Comparison of ENCODE assay signal across 31 cellular contexts in the genomic region with DNA sequence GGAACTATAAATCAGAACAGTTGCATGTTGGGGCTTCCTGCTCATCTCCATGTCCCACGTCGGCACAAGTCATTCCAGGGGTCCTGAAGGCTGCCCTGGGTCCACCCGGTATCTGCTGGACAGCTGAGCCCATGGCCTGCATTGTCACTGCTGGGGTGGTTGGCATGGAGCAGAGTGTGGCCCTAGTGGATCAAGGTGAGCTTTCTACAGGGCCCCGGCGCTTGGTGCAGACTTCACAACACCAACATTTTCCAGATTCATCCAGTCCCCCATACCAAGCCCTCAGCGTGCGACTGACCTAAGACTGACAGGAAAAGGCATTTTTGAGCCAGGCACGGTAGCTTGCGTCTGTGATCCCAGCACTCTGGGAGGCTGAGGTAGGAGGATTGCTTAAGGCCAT.
A peak's percentile ranks its signal among the peaks of the same experiment; 100 is the strongest.
DNase-seq lines count a peak whose midpoint lies in the region; ATAC-seq and TF ChIP-seq lines count a peak whose summit lies in the region.
"Had no signal": no experiment of that assay in that cellular context is flagged by ENCODE, and none has a peak within 500 bp of the region (broad histone marks: within the 10 kb centered on the region; RNA-seq: fewer than 3 reads in every experiment).

No MANE protein-coding gene starts in this region.

- TF ChIP-seq POLR2A in heart left ventricle (IDR thresholded peaks at IDR 0.05): no peak
- TF ChIP-seq POLR2A in vagina (IDR thresholded peaks at IDR 0.05): no peak

- 83 to 91% (median 84%) methylated on average over 8 to 9 of the region's 9 CpGs for WGBS in heart left ventricle, 4 donors

- H3K27me3 ChIP-seq in heart left ventricle: no peaks in the 10 kb centered on the region
- H3K27me3 ChIP-seq in left lung: no peaks in the 10 kb centered on the region
- no peaks in the 10 kb centered on the region for H3K27me3 ChIP-seq in vagina
- no peaks in the 10 kb centered on the region for H3K27me3 ChIP-seq in A673 (replicated peaks; ENCODE audit: insufficient read depth, low read depth, low read length, poor library complexity)
- H3K27me3 ChIP-seq: cardiac muscle cell had no signal

- intact Hi-C loops in heart left ventricle (cut with DNase I) (no loop called here), Right ventricle myocardium superior (cut with DNase I) (no loop called here), left lung (cut with DNase I) (no loop called here), vagina (cut with DNase I) (loop anchor here (10.0 kb wide), 1 partner anchor 60 kb away; no protein-coding TSS in a partner anchor), A673 (cut with micrococcal nuclease; ENCODE audit: unreplicated experiment) (no loop called here)

- no peak overlapping the region for H3K4me3 Mint-ChIP-seq in stimulated activated effector memory CD8-positive, alpha-beta T cell treated with anti-CD3 and anti-CD28 coated beads, Interleukin-12 subunit alpha, Interleukin-12 subunit beta, amount 100 ng/mL, for 72 hours
- H3K4me3 Mint-ChIP-seq: activated CD4-positive, alpha-beta T cell treated with anti-CD3 and anti-CD28 coated beads for 36 hours; activated CD8-positive, alpha-beta T cell treated with anti-CD3 and anti-CD28 coated beads, Interleukin-2, amount 10 ng/mL, durations not matched to agents 7 days and 5 days; activated naive CD4-positive, alpha-beta T cell treated with anti-CD3 and anti-CD28 coated beads, Interleukin-2, amount 50 U/mL, for 24 hours; CD4-positive, CD25-positive, alpha-beta regulatory T cell; GM23338; natural killer cell; T-helper 2 cell treated with Interferon-gamma antibody and Interleukin-4, amounts not matched to agents 5 μg/mL and 100 μg/mL, for 36 hours had no signal

- no peak overlapping the region for H3K4me3 ChIP-seq in heart left ventricle
- H3K4me3 ChIP-seq in left lung: no peak overlapping the region
- H3K4me3 ChIP-seq in vagina: no peak overlapping the region
- H3K4me3 ChIP-seq in A673 (ENCODE audit: low read depth, low read length, poor library complexity, severe bottlenecking): no peak overlapping the region
- H3K4me3 ChIP-seq: cardiac muscle cell, GM23338, skin epidermis had no signal

- CTCF ChIA-PET in A673 (lab: Charles Lee): no interaction called here

- no peaks in the 10 kb centered on the region for H3K36me3 Mint-ChIP-seq in stimulated activated effector memory CD8-positive, alpha-beta T cell treated with anti-CD3 and anti-CD28 coated beads, Interleukin-12 subunit alpha, Interleukin-12 subunit beta, amount 100 ng/mL, for 72 hours
- H3K36me3 Mint-ChIP-seq: activated naive CD4-positive, alpha-beta T cell treated with anti-CD3 and anti-CD28 coated beads, Interleukin-2, amount 50 U/mL, for 24 hours; CD4-positive, CD25-positive, alpha-beta regulatory T cell; IgD-negative memory B cell; natural killer cell had no signal

- ATAC-seq in heart left ventricle (no peak), Right ventricle myocardium superior (ENCODE audit: poor library complexity) (no peak), left lung (peak; percentile 8)
- ATAC-seq in stimulated activated effector memory CD8-positive, alpha-beta T cell treated with anti-CD3 and anti-CD28 coated beads, Interleukin-12 subunit alpha, Interleukin-12 subunit beta, amount 100 ng/mL, for 72 hours: no peak
- ATAC-seq: activated CD4-positive, alpha-beta T cell treated with anti-CD3 and anti-CD28 coated beads for 36 hours; activated CD8-positive, alpha-beta T cell treated with anti-CD3 and anti-CD28 coated beads, Interleukin-2, amount 10 ng/mL, durations not matched to agents 7 days and 5 days; GM23338; natural killer cell had no signal

- peaks cover 2% of the 10 kb centered on the region for H3K9me3 Mint-ChIP-seq in stimulated activated effector memory CD8-positive, alpha-beta T cell treated with anti-CD3 and anti-CD28 coated beads, Interleukin-12 subunit alpha, Interleukin-12 subunit beta, amount 100 ng/mL, for 72 hours
- H3K9me3 Mint-ChIP-seq: activated naive CD4-positive, alpha-beta T cell treated with anti-CD3 and anti-CD28 coated beads, Interleukin-2, amount 50 U/mL, for 24 hours; activated T-helper 2 cell treated with anti-CD3 and anti-CD28 coated beads, Interferon-gamma antibody, Interleukin-2, Interleukin-4, amounts not matched to agents 10 μg/mL and 5 μg/mL and 100 μg/mL, durations not matched to agents 14 hours and 24 hours and 36 hours; CD4-positive, CD25-positive, alpha-beta regulatory T cell; IgD-negative memory B cell; natural killer cell; T-helper 2 cell treated with Interferon-gamma antibody and Interleukin-4, amounts not matched to agents 5 μg/mL and 100 μg/mL, for 36 hours had no signal

- H3K27ac Mint-ChIP-seq in stimulated activated effector memory CD8-positive, alpha-beta T cell treated with anti-CD3 and anti-CD28 coated beads, Interleukin-12 subunit alpha, Interleukin-12 subunit beta, amount 100 ng/mL, for 72 hours: peak overlapping the region; percentile 11
- H3K27ac Mint-ChIP-seq: activated CD4-positive, alpha-beta T cell treated with anti-CD3 and anti-CD28 coated beads for 36 hours; activated CD8-positive, alpha-beta T cell treated with anti-CD3 and anti-CD28 coated beads, Interleukin-2, amount 10 ng/mL, durations not matched to agents 7 days and 5 days; activated naive CD4-positive, alpha-beta T cell treated with anti-CD3 and anti-CD28 coated beads, Interleukin-2, amount 50 U/mL, for 24 hours; activated T-helper 2 cell treated with anti-CD3 and anti-CD28 coated beads, Interferon-gamma antibody, Interleukin-2, Interleukin-4, amounts not matched to agents 10 μg/mL and 5 μg/mL and 100 μg/mL, durations not matched to agents 14 hours and 24 hours and 36 hours; GM23338; IgD-negative memory B cell; natural killer cell; T-helper 2 cell treated with Interferon-gamma antibody and Interleukin-4, amounts not matched to agents 5 μg/mL and 100 μg/mL, for 36 hours had no signal

- DNase-seq in heart left ventricle (no peak), Right ventricle myocardium superior (no peak), left lung (no peak), vagina (ENCODE audit: extremely low spot score in 2 of 2) (no peak), DMS 273 treated with DMSO at 0.1 percent for 48 hours (lab: John Stamatoyannopoulos, UW) (no peak), A673 (ENCODE audit: low spot score) (no peak), NOMO-1 (lab: John Stamatoyannopoulos, UW; ENCODE audit: unreplicated experiment in 2 of 2) (no peak)
- DNase-seq in stimulated activated effector memory CD8-positive, alpha-beta T cell treated with anti-CD3 and anti-CD28 coated beads, Interleukin-12 subunit alpha, Interleukin-12 subunit beta, amount 100 ng/mL, for 72 hours (ENCODE audit: low spot score in 2 of 2): no peak
- DNase-seq: 8988T; activated CD4-positive, alpha-beta T cell treated with anti-CD3 and anti-CD28 coated beads for 36 hours; activated CD8-positive, alpha-beta T cell treated with anti-CD3 and anti-CD28 coated beads, Interleukin-2, amount 10 ng/mL, durations not matched to agents 7 days and 5 days; Calu3; CD4-positive, CD25-positive, alpha-beta regulatory T cell; DMS79 treated with DMSO at 0.1 percent for 48 hours; effector CD8-positive, alpha-beta T cell; glutamatergic neuron; islet precursor cell; natural killer cell; NCI-H1092; NCI-H1694 treated with DMSO at 0.1 percent for 48 hours; NCI-H446 treated with DMSO at 0.1 percent for 48 hours; occipital lobe; stimulated activated naive CD4-positive, alpha-beta T cell; trophoblast cell had no signal

- H3K27ac ChIP-seq in heart left ventricle (peak overlapping the region in 8 of 12 donors; percentile 62 to 86 (median 70)), left lung (no peak overlapping the region), vagina (peak overlapping the region; percentile 11), A673 (ENCODE audit: low read depth, low read length, poor library complexity, severe bottlenecking) (no peak overlapping the region)
- H3K27ac ChIP-seq: cardiac muscle cell had no signal

- H3K36me3 ChIP-seq in heart left ventricle (no peaks in the 10 kb centered on the region), left lung (no peaks in the 10 kb centered on the region), vagina (no peaks in the 10 kb centered on the region), A673 (ENCODE audit: insufficient read depth, low read length, poor library complexity, severe bottlenecking) (no peaks in the 10 kb centered on the region)
- H3K36me3 ChIP-seq: cardiac muscle cell had no signal

- POLR2A ChIA-PET in A673 (lab: Charles Lee; ENCODE audit: low non-redundant PET): no interaction called here

- no peaks in the 10 kb centered on the region for H3K9me3 ChIP-seq in heart left ventricle
- H3K9me3 ChIP-seq in left lung: no peaks in the 10 kb centered on the region
- H3K9me3 ChIP-seq in vagina: no peaks in the 10 kb centered on the region
- no peaks in the 10 kb centered on the region for H3K9me3 ChIP-seq in A673 (ENCODE audit: low read depth, low read length, poor library complexity, severe bottlenecking)

- peaks cover 0 to 18% (median 3%) of the 10 kb centered on the region in 12 donors for H3K4me1 ChIP-seq in heart left ventricle
- H3K4me1 ChIP-seq in left lung: no peaks in the 10 kb centered on the region
- H3K4me1 ChIP-seq in vagina: peaks cover 45% of the 10 kb centered on the region
- H3K4me1 ChIP-seq in A673 (ENCODE audit: insufficient read depth, low read length, poor library complexity, severe bottlenecking): no peaks in the 10 kb centered on the region

- no TSS peak for BruUV-seq in A673 (replicated peaks; lab: Mats Ljungman, UMichigan)

- TF ChIP-seq CTCF in heart left ventricle (IDR thresholded peaks at IDR 0.05) (no peak), left lung (IDR thresholded peaks at IDR 0.05) (no peak), vagina (IDR thresholded peaks at IDR 0.05) (no peak), A673 (conservative IDR thresholded peaks at IDR 0.05; ENCODE audit: low read depth, low read length) (no peak)

- peaks cover 14% of the 10 kb centered on the region for H3K4me1 Mint-ChIP-seq in stimulated activated effector memory CD8-positive, alpha-beta T cell treated with anti-CD3 and anti-CD28 coated beads, Interleukin-12 subunit alpha, Interleukin-12 subunit beta, amount 100 ng/mL, for 72 hours
- H3K4me1 Mint-ChIP-seq: GM23338, IgD-negative memory B cell, natural killer cell had no signal

Comparison
In these comparisons a context has a peak if more than half of its experiments do, and no peak if none do; other contexts are left out.
1. H3K27ac ChIP-seq: peak in heart left ventricle (8 of 12) and vagina (single experiment); none in left lung (0 of 2) and A673 (single experiment).